1 cellular context compared by ENCODE assay signal in genomic region chr14:56271988-56272387, GRCh38.
TF ChIP-seq lines count a peak whose summit lies in the region.

No MANE protein-coding gene starts in this region.

TF ChIP-seq in IMR-90, 13 proteins besides CTCF, POLR2A, EP300 and RAD21 (continued from another document):
- TF ChIP-seq SMC3 (IDR thresholded peaks at IDR 0.05; ENCODE audit: low read depth, low read length) (no peak), ELK1 (IDR thresholded peaks at IDR 0.05; ENCODE audit: borderline replicate concordance, low read depth, low read length) (no peak)
